In genomic region chr4:40871695-40872250, GRCh38 we compare ENCODE assay signal across 28 cellular contexts.
"Had no signal": no experiment of that assay in that cellular context is flagged by ENCODE, and none has a peak within 500 bp of the region (broad histone marks: within the 10 kb centered on the region; RNA-seq: fewer than 3 reads in every experiment).

No MANE protein-coding gene starts in this region.

- H3K27ac ChIP-seq: stomach, suprapubic skin, testis, thoracic aorta, thyroid gland, tibial artery, tibial nerve, transverse colon, upper lobe of left lung, upper lobe of right lung, uterus, vagina had no signal

- H3K36me3 Mint-ChIP-seq: stimulated activated effector memory CD8-positive, alpha-beta T cell treated with anti-CD3 and anti-CD28 coated beads, Interleukin-12 subunit alpha, Interleukin-12 subunit beta, amount 100 ng/mL, for 72 hours; stimulated activated memory B cell treated with anti-CD40 and anti-IgM and Interleukin-4, amounts not matched to agents 10 μg/mL and 1 μg/mL and 100 μg/mL, for 72 hours; stimulated activated naive B cell treated with anti-CD40 and anti-IgM and Interleukin-4, amounts not matched to agents 10 μg/mL and 1 μg/mL and 100 μg/mL, for 72 hours; type B pancreatic cell had no signal

- DNase-seq: stimulated activated CD4-positive, alpha-beta T cell treated with anti-CD3 and anti-CD28 coated beads, Interleukin-2, amount 100 ng/mL, for 48 hours; stimulated activated CD4-positive, alpha-beta T cell treated with anti-CD3 and anti-CD28 coated beads, Interleukin-4, amount 100 ng/mL, for 1 hour; stimulated activated CD4-positive, alpha-beta T cell treated with anti-CD3 and anti-CD28 coated beads, Interleukin-4, amount 100 ng/mL, for 24 hours; stimulated activated CD4-positive, alpha-beta T cell treated with anti-CD3 and anti-CD28 coated beads, Interleukin-4, amount 100 ng/mL, for 4 hours; stimulated activated CD8-positive, alpha-beta memory T cell treated with anti-CD3 and anti-CD28 coated beads, Interleukin-4, amount 100 ng/mL, for 48 hours; stimulated activated naive B cell treated with anti-CD40 and anti-IgM and Interleukin-4, amounts not matched to agents 10 μg/mL and 1 μg/mL and 100 μg/mL, for 72 hours; stimulated activated naive CD4-positive, alpha-beta T cell; stimulated activated naive CD4-positive, alpha-beta T cell treated with Interleukin-2 at 50 U/mL for 16 hours; stimulated activated naive CD8-positive, alpha-beta T cell treated with anti-CD3 and anti-CD28 coated beads, Interleukin-15, amount 100 ng/mL, for 72 hours; stimulated activated naive CD8-positive, alpha-beta T cell treated with anti-CD3 and anti-CD28 coated beads, Interleukin-15, Interleukin-2, amounts not matched to agents 100 U/mL and 50 U/mL, for 24 hours; stomach; substantia nigra; testis; thyroid gland; tibial artery; transverse colon; trophoblast cell; upper lobe of left lung; upper lobe of right lung; uterus had no signal

- H3K9me3 Mint-ChIP-seq: stimulated activated effector memory CD8-positive, alpha-beta T cell treated with anti-CD3 and anti-CD28 coated beads, Interleukin-12 subunit alpha, Interleukin-12 subunit beta, amount 100 ng/mL, for 72 hours; stimulated activated memory B cell treated with anti-CD40 and anti-IgM and Interleukin-4, amounts not matched to agents 10 μg/mL and 1 μg/mL and 100 μg/mL, for 72 hours; stimulated activated naive B cell treated with anti-CD40 and anti-IgM and Interleukin-4, amounts not matched to agents 10 μg/mL and 1 μg/mL and 100 μg/mL, for 72 hours; stimulated activated naive CD8-positive, alpha-beta T cell treated with anti-CD3 and anti-CD28 coated beads, Interleukin-15, amount 100 ng/mL, for 72 hours; stimulated activated naive CD8-positive, alpha-beta T cell treated with anti-CD3 and anti-CD28 coated beads, Interleukin-15, Interleukin-2, amounts not matched to agents 100 ng/mL and 50 ng/mL, for 24 hours; type B pancreatic cell had no signal

- H3K4me1 Mint-ChIP-seq: stimulated activated effector memory CD8-positive, alpha-beta T cell treated with anti-CD3 and anti-CD28 coated beads, Interleukin-12 subunit alpha, Interleukin-12 subunit beta, amount 100 ng/mL, for 72 hours; stimulated activated memory B cell treated with anti-CD40 and anti-IgM and Interleukin-4, amounts not matched to agents 10 μg/mL and 1 μg/mL and 100 μg/mL, for 72 hours; stimulated activated naive B cell treated with anti-CD40 and anti-IgM and Interleukin-4, amounts not matched to agents 10 μg/mL and 1 μg/mL and 100 μg/mL, for 72 hours; stimulated activated naive CD8-positive, alpha-beta T cell treated with anti-CD3 and anti-CD28 coated beads, Interleukin-15, amount 100 ng/mL, for 72 hours had no signal

- H3K4me3 ChIP-seq: stomach, suprapubic skin, testis, thoracic aorta, thyroid gland, tibial artery, tibial nerve, transverse colon, upper lobe of left lung, upper lobe of right lung, uterus, vagina had no signal

- H3K4me3 Mint-ChIP-seq: stimulated activated effector memory CD8-positive, alpha-beta T cell treated with anti-CD3 and anti-CD28 coated beads, Interleukin-12 subunit alpha, Interleukin-12 subunit beta, amount 100 ng/mL, for 72 hours; stimulated activated memory B cell treated with anti-CD40 and anti-IgM and Interleukin-4, amounts not matched to agents 10 μg/mL and 1 μg/mL and 100 μg/mL, for 72 hours; stimulated activated naive B cell treated with anti-CD40 and anti-IgM and Interleukin-4, amounts not matched to agents 10 μg/mL and 1 μg/mL and 100 μg/mL, for 72 hours; stimulated activated naive CD8-positive, alpha-beta T cell treated with anti-CD3 and anti-CD28 coated beads, Interleukin-15, amount 100 ng/mL, for 72 hours; stimulated activated naive CD8-positive, alpha-beta T cell treated with anti-CD3 and anti-CD28 coated beads, Interleukin-15, Interleukin-2, amounts not matched to agents 100 ng/mL and 50 ng/mL, for 24 hours; type B pancreatic cell had no signal

- H3K27me3 ChIP-seq: stomach, suprapubic skin, testis, thyroid gland, tibial artery, tibial nerve, transverse colon, upper lobe of left lung, upper lobe of right lung, uterus, vagina had no signal

- H3K27me3 Mint-ChIP-seq: stimulated activated naive CD8-positive, alpha-beta T cell treated with anti-CD3 and anti-CD28 coated beads, Interleukin-15, amount 100 ng/mL, for 72 hours; type B pancreatic cell had no signal

- H3K9me3 ChIP-seq: stomach, suprapubic skin, testis, thoracic aorta, thyroid gland, tibial artery, tibial nerve, transverse colon, upper lobe of left lung, upper lobe of right lung, uterus, vagina had no signal

- H3K36me3 ChIP-seq: thoracic aorta, transverse colon, upper lobe of left lung, upper lobe of right lung, uterus, vagina had no signal

- H3K27ac Mint-ChIP-seq: stimulated activated effector memory CD8-positive, alpha-beta T cell treated with anti-CD3 and anti-CD28 coated beads, Interleukin-12 subunit alpha, Interleukin-12 subunit beta, amount 100 ng/mL, for 72 hours; stimulated activated memory B cell treated with anti-CD40 and anti-IgM and Interleukin-4, amounts not matched to agents 10 μg/mL and 1 μg/mL and 100 μg/mL, for 72 hours; stimulated activated naive B cell treated with anti-CD40 and anti-IgM and Interleukin-4, amounts not matched to agents 10 μg/mL and 1 μg/mL and 100 μg/mL, for 72 hours; stimulated activated naive CD8-positive, alpha-beta T cell treated with anti-CD3 and anti-CD28 coated beads, Interleukin-15, amount 100 ng/mL, for 72 hours; stimulated activated naive CD8-positive, alpha-beta T cell treated with anti-CD3 and anti-CD28 coated beads, Interleukin-15, Interleukin-2, amounts not matched to agents 100 ng/mL and 50 ng/mL, for 24 hours; type B pancreatic cell had no signal

- ATAC-seq: stimulated activated effector memory CD8-positive, alpha-beta T cell treated with anti-CD3 and anti-CD28 coated beads, Interleukin-12 subunit alpha, Interleukin-12 subunit beta, amount 100 ng/mL, for 72 hours; stimulated activated memory B cell treated with anti-CD40 and anti-IgM and Interleukin-4, amounts not matched to agents 10 μg/mL and 1 μg/mL and 100 μg/mL, for 72 hours; stimulated activated naive B cell treated with anti-CD40 and anti-IgM and Interleukin-4, amounts not matched to agents 10 μg/mL and 1 μg/mL and 100 μg/mL, for 72 hours; stimulated activated naive CD8-positive, alpha-beta T cell treated with anti-CD3 and anti-CD28 coated beads, Interleukin-15, amount 100 ng/mL, for 72 hours; stimulated activated naive CD8-positive, alpha-beta T cell treated with anti-CD3 and anti-CD28 coated beads, Interleukin-15, Interleukin-2, amounts not matched to agents 100 U/mL and 50 U/mL, for 24 hours; upper lobe of right lung had no signal

- H3K4me1 ChIP-seq: stomach, suprapubic skin, tibial nerve, transverse colon, uterus, vagina had no signal
